In genomic region chr11:13461291-13461690, GRCh38 we compare ENCODE assay signal across 16 cellular contexts. TPM values are rescaled to one million over a fixed set of nuclear protein-coding genes. Genes with fewer than 3 reads are reported as not detected.
A peak's percentile ranks its signal among the peaks of the same experiment; 100 is the strongest.
DNase-seq lines count a peak whose midpoint lies in the region; ATAC-seq, FAIRE-seq and TF ChIP-seq lines count a peak whose summit lies in the region.
"Had no signal": no experiment of that assay in that cellular context is flagged by ENCODE, and none has a peak within 500 bp of the region (broad histone marks: within the 10 kb centered on the region; RNA-seq: fewer than 3 reads in every experiment).

No MANE protein-coding gene starts in this region.

- no peaks in the 10 kb centered on the region for H4K20me1 ChIP-seq in KMS-11 (ENCODE audit: insufficient read depth)

- no peak overlapping the region for H2AFZ ChIP-seq in KMS-11 (ENCODE audit: low read depth)

- peak overlapping the region; percentile 99 for H3K4me2 ChIP-seq in KMS-11

- no peak overlapping the region for H3K4me3 ChIP-seq in CD8-positive, alpha-beta T cell (ENCODE audit: low read depth, low read length)
- H3K4me3 ChIP-seq in KMS-11 (IDR thresholded peaks at IDR 0.05; ENCODE audit: insufficient read depth, low read depth, low read length) (no peak overlapping the region), adipocyte (ENCODE audit: low read length) (no peak overlapping the region)
- H3K4me3 ChIP-seq in naive thymus-derived CD4-positive, alpha-beta T cell (ENCODE audit: low read length) = no peak overlapping the region

- H3K36me3 Mint-ChIP-seq in CD8-positive, alpha-beta T cell = peaks cover 16% of the 10 kb centered on the region
- peaks cover 0 to 20% (median 6%) of the 10 kb centered on the region in 5 donors for H3K36me3 Mint-ChIP-seq in naive thymus-derived CD4-positive, alpha-beta T cell

- H3K9ac ChIP-seq in KMS-11 = no peak overlapping the region
- H3K9ac ChIP-seq in adipocyte (ENCODE audit: low read length) = peak overlapping the region; percentile 90

- peaks cover 18% of the 10 kb centered on the region for H3K4me1 ChIP-seq in CD8-positive, alpha-beta T cell (ENCODE audit: insufficient read depth, low read length)
- H3K4me1 ChIP-seq in KMS-11 (ENCODE audit: low read depth, poor library complexity, severe bottlenecking) = peaks cover 20% of the 10 kb centered on the region
- peaks cover 18% of the 10 kb centered on the region for H3K4me1 ChIP-seq in adipocyte (ENCODE audit: control insufficient read depth, insufficient read depth, low read length)
- peaks cover 18 to 20% of the 10 kb centered on the region in 2 donors for H3K4me1 ChIP-seq in naive thymus-derived CD4-positive, alpha-beta T cell (ENCODE audit: control insufficient read depth in 2 of 2, insufficient read depth in 2 of 2, low read length in 2 of 2)
- H3K4me1 ChIP-seq in foreskin keratinocyte = peaks cover 26% of the 10 kb centered on the region

- H3K9me3 ChIP-seq in CD8-positive, alpha-beta T cell (ENCODE audit: low read length) = no peaks in the 10 kb centered on the region
- H3K9me3 ChIP-seq in adipocyte (ENCODE audit: control insufficient read depth, low read length) = no peaks in the 10 kb centered on the region
- H3K9me3 ChIP-seq in naive thymus-derived CD4-positive, alpha-beta T cell (ENCODE audit: control insufficient read depth in 2 of 3, low read length in 3 of 3) = no peaks in the 10 kb centered on the region
- H3K9me3 ChIP-seq: ascending aorta, heart right ventricle, lower lobe of right lung had no signal

- peaks cover 63% of the 10 kb centered on the region for H3K4me1 Mint-ChIP-seq in CD8-positive, alpha-beta T cell (ENCODE audit: low read depth)
- H3K4me1 Mint-ChIP-seq in naive thymus-derived CD4-positive, alpha-beta T cell = peaks cover 23 to 70% (median 55%) of the 10 kb centered on the region in 7 donors

- ATAC-seq in CD8-positive, alpha-beta T cell = no peak
- ATAC-seq in naive thymus-derived CD4-positive, alpha-beta T cell = no peak
- ATAC-seq in foreskin keratinocyte = no peak
- ATAC-seq: heart right ventricle, lower lobe of right lung had no signal

- H3K27ac ChIP-seq in CD8-positive, alpha-beta T cell (ENCODE audit: low read depth, low read length) = no peak overlapping the region
- H3K27ac ChIP-seq in KMS-11 = no peak overlapping the region
- H3K27ac ChIP-seq in naive thymus-derived CD4-positive, alpha-beta T cell (ENCODE audit: low read depth, low read length) = no peak overlapping the region
- no peak overlapping the region for H3K27ac ChIP-seq in foreskin keratinocyte
- H3K27ac ChIP-seq: ascending aorta, lower lobe of right lung had no signal

- FAIRE-seq in urothelium cell line (lab: Jason Lieb, UNC) = no peak
- FAIRE-seq: H1 had no signal

- peaks cover 53% of the 10 kb centered on the region; the same call in 1 of the 2 replicates for H3K79me2 ChIP-seq in KMS-11 (ENCODE audit: insufficient read depth, low read depth)

- no peaks in the 10 kb centered on the region for H3K27me3 ChIP-seq in CD8-positive, alpha-beta T cell (ENCODE audit: insufficient read depth, low read length)
- no peaks in the 10 kb centered on the region for H3K27me3 ChIP-seq in KMS-11 (ENCODE audit: insufficient read depth, low read depth)
- no peaks in the 10 kb centered on the region for H3K27me3 ChIP-seq in adipocyte (replicated peaks; ENCODE audit: control insufficient read depth, insufficient read depth, low read length)
- no peaks in the 10 kb centered on the region for H3K27me3 ChIP-seq in naive thymus-derived CD4-positive, alpha-beta T cell (ENCODE audit: control insufficient read depth in 2 of 2, insufficient read depth in 2 of 2, low read length in 2 of 2)
- H3K27me3 ChIP-seq in foreskin keratinocyte = no peaks in the 10 kb centered on the region
- H3K27me3 ChIP-seq: ascending aorta, heart right ventricle had no signal

- peak overlapping the region; percentile 98 for H3K4me3 Mint-ChIP-seq in CD8-positive, alpha-beta T cell
- peak overlapping the region; percentile 5 to 99 (median 98) for H3K4me3 Mint-ChIP-seq in naive thymus-derived CD4-positive, alpha-beta T cell

- CTCF ChIA-PET in CD8-positive, alpha-beta T cell (lab: Charles Lee) = interaction anchor here (1.1 kb wide), 1 partner anchor 76 kb away, joined by 3 read pairs; no protein-coding TSS in a partner anchor
- CTCF ChIA-PET in naive thymus-derived CD4-positive, alpha-beta T cell (lab: Charles Lee) = interaction anchor here (0.6 kb wide), 1 partner anchor 97 kb away, joined by 3 read pairs; no protein-coding TSS in a partner anchor

- TF ChIP-seq CTCF in CD8-positive, alpha-beta T cell (IDR thresholded peaks at IDR 0.05) = no peak
- TF ChIP-seq CTCF in KMS-11 (conservative IDR thresholded peaks at IDR 0.05; ENCODE audit: low read depth, low read length) (no peak), foreskin keratinocyte (conservative IDR thresholded peaks at IDR 0.05) (no peak)

- intact Hi-C loops in CD8-positive, alpha-beta T cell (cut with DNase I, micrococcal nuclease) = loop anchor here in 1 of 2 experiments (5.0 to 10.0 kb wide), 4 partner anchors 184 to 1619 kb away; partner anchors contain the start of genes BMAL1 and USP47
- intact Hi-C loops in naive thymus-derived CD4-positive, alpha-beta T cell (cut with micrococcal nuclease) = loop anchor here (5.0 to 10.0 kb wide), 5 partner anchors 126 to 1619 kb away; partner anchors contain the start of genes CALCB (in 1 of the 2), COPB1 (in 1 of the 2), TEAD1 (in 1 of the 2) and USP47 (in 1 of the 2)

- H3K36me3 ChIP-seq in CD8-positive, alpha-beta T cell (ENCODE audit: insufficient read depth, low read length) = no peaks in the 10 kb centered on the region
- H3K36me3 ChIP-seq in KMS-11 (ENCODE audit: insufficient read depth) (no peaks in the 10 kb centered on the region), adipocyte (ENCODE audit: control insufficient read depth, insufficient read depth, low read length, severe bottlenecking) (no peaks in the 10 kb centered on the region)
- H3K36me3 ChIP-seq in naive thymus-derived CD4-positive, alpha-beta T cell (ENCODE audit: control insufficient read depth in 2 of 3, insufficient read depth in 3 of 3, low read length in 3 of 3) = peaks cover 0 to 5% (median 0%) of the 10 kb centered on the region in 3 experiments
- H3K36me3 ChIP-seq: ascending aorta, heart right ventricle, lower lobe of right lung had no signal

- no peak for DNase-seq in CD8-positive, alpha-beta T cell
- DNase-seq in adipocyte (ENCODE audit: low read depth) (no peak), hypothalamus (lab: John Stamatoyannopoulos, UW) (no peak), NCI-H524 (lab: John Stamatoyannopoulos, UW) (no peak), urothelium cell line (ENCODE audit: low spot score) (no peak), foreskin keratinocyte (no peak)
- no peak for DNase-seq in naive thymus-derived CD4-positive, alpha-beta T cell
- DNase-seq: activated CD8-positive, alpha-beta memory T cell treated with anti-CD3 and anti-CD28 coated beads for 24 hours; heart right ventricle; lower lobe of right lung; NCI-H748 treated with DMSO at 0.1 percent for 48 hours had no signal

- no peaks in the 10 kb centered on the region for H3K27me3 Mint-ChIP-seq in CD8-positive, alpha-beta T cell (ENCODE audit: low read depth)
- no peaks in the 10 kb centered on the region for H3K27me3 Mint-ChIP-seq in naive thymus-derived CD4-positive, alpha-beta T cell

- no peaks in the 10 kb centered on the region for H3K9me3 Mint-ChIP-seq in CD8-positive, alpha-beta T cell
- H3K9me3 Mint-ChIP-seq in naive thymus-derived CD4-positive, alpha-beta T cell = no peaks in the 10 kb centered on the region

- POLR2A ChIA-PET in CD8-positive, alpha-beta T cell (lab: Charles Lee) = interaction anchor here (0.6 kb wide), 1 partner anchor 287 kb away, joined by 3 read pairs; no protein-coding TSS in a partner anchor
- POLR2A ChIA-PET in naive thymus-derived CD4-positive, alpha-beta T cell (lab: Charles Lee) = no interaction called here

- H3K27ac Mint-ChIP-seq in CD8-positive, alpha-beta T cell = no peak overlapping the region
- H3K27ac Mint-ChIP-seq in naive thymus-derived CD4-positive, alpha-beta T cell = peak overlapping the region in 6 of 9 donors; percentile 17 to 97 (median 66)

RNA-seq across cellular contexts. Expression of gene BTBD10, which starts 1.7 kb away (rescaled TPM):
- total RNA-seq in CD8-positive, alpha-beta T cell = 10 to 100 TPM; 17.0 to 19.2 TPM
- 10 to 100 TPM; 16.3 to 25.2 (median 19.4) TPM for total RNA-seq in naive thymus-derived CD4-positive, alpha-beta T cell
- polyA plus RNA-seq in naive thymus-derived CD4-positive, alpha-beta T cell = 10 to 100 TPM in 1 of 2 donors, 1 to 10 TPM in 1; 9.7 to 11.8 TPM
- 65.3 and 66.1 TPM in 2 replicates for total RNA-seq in foreskin keratinocyte
- 27.4 and 31.9 TPM in 2 replicates for polyA plus RNA-seq in foreskin keratinocyte

RNA-seq across cellular contexts. Expression of gene PTH, which starts 34.5 kb away (rescaled TPM):
- total RNA-seq in CD8-positive, alpha-beta T cell = not detected
- total RNA-seq in naive thymus-derived CD4-positive, alpha-beta T cell = not detected
- not detected for polyA plus RNA-seq in naive thymus-derived CD4-positive, alpha-beta T cell
- total RNA-seq in foreskin keratinocyte = not detected in 2 replicates
- not detected in 2 replicates for polyA plus RNA-seq in foreskin keratinocyte
- total RNA-seq: ascending aorta, H1, heart right ventricle, HT-29, lower lobe of right lung, subcutaneous adipose tissue had no signal
- polyA plus RNA-seq: H1, heart right ventricle had no signal
